Comparison of ENCODE assay signal across 1 cellular context in genomic region chr12:65189028-65189718, GRCh38.
TF ChIP-seq lines count a peak whose summit lies in the region.

No MANE protein-coding gene starts in this region.

TF ChIP-seq in GM12878, 131 proteins besides CTCF, POLR2A, EP300 and RAD21 (continued from another document):
- 0 out of 2 replicates have a peak, but pooled peaks have one; percentile 23 for TF ChIP-seq ZNF687 (IDR thresholded peaks at IDR 0.05)
- 0 out of 2 replicates have a peak, but pooled peaks have one; percentile 10 for TF ChIP-seq YY1 (IDR thresholded peaks at IDR 0.05; ENCODE audit: low read depth, low read length)
- TF ChIP-seq GABPA (IDR thresholded peaks at IDR 0.05; ENCODE audit: low read depth) = no peak
- peak; percentile 49; the same call in 1 of the 2 replicates for TF ChIP-seq FOXM1 (IDR thresholded peaks at IDR 0.05; ENCODE audit: low read depth, low read length)
- no peak for TF ChIP-seq E2F8 (IDR thresholded peaks at IDR 0.05; ENCODE audit: low read depth, partially characterized antibody)
- TF ChIP-seq USF1 (IDR thresholded peaks at IDR 0.05; ENCODE audit: borderline replicate concordance, extremely low read length, insufficient read depth, low read depth, low read length) = no peak
- TF ChIP-seq ATF2 (IDR thresholded peaks at IDR 0.05; ENCODE audit: low read length) = peak; percentile 68
- peak; percentile 97 for TF ChIP-seq MEF2A (IDR thresholded peaks at IDR 0.05; ENCODE audit: insufficient read depth, low read depth, low read length)
- TF ChIP-seq E2F4 (IDR thresholded peaks at IDR 0.05; ENCODE audit: low read depth, low read length) = no peak
- TF ChIP-seq RUNX3 (IDR thresholded peaks at IDR 0.05; ENCODE audit: low read length) = peak; percentile 73
- peak; percentile 14; the same call in 1 of the 2 replicates for TF ChIP-seq TCF7 (IDR thresholded peaks at IDR 0.05; ENCODE audit: borderline replicate concordance)
- TF ChIP-seq IKZF1 (conservative IDR thresholded peaks at IDR 0.05) = no peak
- no peak for TF ChIP-seq KAT2A (conservative IDR thresholded peaks at IDR 0.05; ENCODE audit: control insufficient read depth, low read depth, low read length)
- TF ChIP-seq TARDBP (IDR thresholded peaks at IDR 0.05; ENCODE audit: borderline replicate concordance) = no peak
- peak; percentile 47; the same call in 1 of the 2 replicates for TF ChIP-seq ZBED1 (IDR thresholded peaks at IDR 0.05; ENCODE audit: borderline replicate concordance)
- no peak for TF ChIP-seq NFXL1 (IDR thresholded peaks at IDR 0.05; ENCODE audit: borderline replicate concordance)
- TF ChIP-seq TBL1XR1 (IDR thresholded peaks at IDR 0.05; ENCODE audit: low read depth, low read length) = peak; percentile 53; the same call in 1 of the 2 replicates
- 0 out of 2 replicates have a peak, but pooled peaks have one; percentile 54 for TF ChIP-seq CBX5 (IDR thresholded peaks at IDR 0.05; ENCODE audit: low read depth)
- peak; percentile 87 for TF ChIP-seq MEF2B (IDR thresholded peaks at IDR 0.05; ENCODE audit: partially characterized antibody, poor library complexity, severe bottlenecking)
- TF ChIP-seq IRF4 (IDR thresholded peaks at IDR 0.05; ENCODE audit: low read depth, low read length) = 0 out of 2 replicates have a peak, but pooled peaks have one; percentile 39
- TF ChIP-seq TCF3 (IDR thresholded peaks at IDR 0.05; ENCODE audit: borderline replicate concordance, insufficient read depth, low read depth, low read length) = no peak
- no peak for TF ChIP-seq SMC3 (IDR thresholded peaks at IDR 0.05; ENCODE audit: borderline replicate concordance, low read length)
- TF ChIP-seq CHD1 (IDR thresholded peaks at IDR 0.05; ENCODE audit: low read depth, low read length) = no peak
